1 cellular context compared by ENCODE assay signal in genomic region chr7:25125137-25125946, GRCh38.
TF ChIP-seq lines count a peak whose summit lies in the region.

Gene CYCS (minus strand): TSS chr7:25125260. CDS start chr7:25124119, 1,141 bp downstream.

TF ChIP-seq in K562, 482 proteins besides CTCF, POLR2A, EP300 and RAD21 (continued from another document and continues in another):
- TF ChIP-seq ZBTB26 (CRISPR knock-in tag; IDR thresholded peaks at IDR 0.05) (no peak), ZNF41 (CRISPR knock-in tag; conservative IDR thresholded peaks at IDR 0.05) (no peak), SMC3 (conservative IDR thresholded peaks at IDR 0.05; ENCODE audit: insufficient read depth, low read depth, low read length) (no peak), ZZZ3 (IDR thresholded peaks at IDR 0.05) (no peak), HSF4 (CRISPR knock-in tag; IDR thresholded peaks at IDR 0.05; ENCODE audit: borderline replicate concordance) (no peak), HBP1 (CRISPR knock-in tag; IDR thresholded peaks at IDR 0.05) (peak; percentile 84), PRPF4 (IDR thresholded peaks at IDR 0.05; ENCODE audit: insufficient read depth, low read depth, low read length, poor library complexity, severe bottlenecking) (peak; percentile 93), CXXC5 (CRISPR knock-in tag; IDR thresholded peaks at IDR 0.05) (peak; percentile 100), ZNF398 (CRISPR knock-in tag; IDR thresholded peaks at IDR 0.05) (no peak), KLF6 (CRISPR knock-in tag; IDR thresholded peaks at IDR 0.05; ENCODE audit: borderline replicate concordance) (no peak), KDM4B (IDR thresholded peaks at IDR 0.05; ENCODE audit: borderline replicate concordance in 2 of 2, low read depth in 1 of 2) (peak in 1 of 2 experiments; percentile 65; a peak in 1 of 4 replicates), HNRNPUL1 (IDR thresholded peaks at IDR 0.05; ENCODE audit: low read length) (no peak), SMARCA5 (IDR thresholded peaks at IDR 0.05) (no peak), VEZF1 (CRISPR knock-in tag; IDR thresholded peaks at IDR 0.05) (peak; percentile 89), ESRRA (IDR thresholded peaks at IDR 0.05; ENCODE audit: borderline replicate concordance, low read depth) (peak; percentile 100), EGR1 (conservative IDR thresholded peaks at IDR 0.05) (peak; percentile 89), HMGXB4 (CRISPR knock-in tag; IDR thresholded peaks at IDR 0.05) (no peak; the same call in 1 of the 2 replicates), ZKSCAN8 (CRISPR knock-in tag; IDR thresholded peaks at IDR 0.05) (no peak), BRF1 (IDR thresholded peaks at IDR 0.05; ENCODE audit: borderline replicate concordance, extremely low read depth, insufficient read length) (no peak), ATF3 (IDR thresholded peaks at IDR 0.05) (peak; percentile 100), ATF3 (CRISPR knock-in tag; conservative IDR thresholded peaks at IDR 0.05) (peak; percentile 73; the same call in 1 of the 2 replicates), GTF2E2 (tag; IDR thresholded peaks at IDR 0.05) (peak; percentile 87; the same call in 1 of the 2 replicates), NR3C1 (CRISPR knock-in tag; IDR thresholded peaks at IDR 0.05) (no peak), ATF1 (CRISPR knock-in tag; IDR thresholded peaks at IDR 0.05) (peak; percentile 84), ATF1 (tag; IDR thresholded peaks at IDR 0.05) (peak; percentile 100), ATF2 (CRISPR knock-in tag; IDR thresholded peaks at IDR 0.05) (peak; percentile 99), GABPB2 (CRISPR knock-in tag; conservative IDR thresholded peaks at IDR 0.05) (0 out of 2 replicates have a peak, but pooled peaks have one; percentile 63), ZNF224 (CRISPR knock-in tag; IDR thresholded peaks at IDR 0.05) (no peak), SIN3A (IDR thresholded peaks at IDR 0.05; ENCODE audit: borderline replicate concordance in 2 of 2, control insufficient read depth in 1 of 2, low read depth in 2 of 2, low read length in 2 of 2) (peak in 1 of 2 experiments; percentile 94; a peak in 2 of 4 replicates), ZNF584 (CRISPR knock-in tag; IDR thresholded peaks at IDR 0.05; ENCODE audit: low read depth) (no peak), RNF2 (IDR thresholded peaks at IDR 0.05) (peak; percentile 82)
- TF ChIP-seq, protein P1, sequence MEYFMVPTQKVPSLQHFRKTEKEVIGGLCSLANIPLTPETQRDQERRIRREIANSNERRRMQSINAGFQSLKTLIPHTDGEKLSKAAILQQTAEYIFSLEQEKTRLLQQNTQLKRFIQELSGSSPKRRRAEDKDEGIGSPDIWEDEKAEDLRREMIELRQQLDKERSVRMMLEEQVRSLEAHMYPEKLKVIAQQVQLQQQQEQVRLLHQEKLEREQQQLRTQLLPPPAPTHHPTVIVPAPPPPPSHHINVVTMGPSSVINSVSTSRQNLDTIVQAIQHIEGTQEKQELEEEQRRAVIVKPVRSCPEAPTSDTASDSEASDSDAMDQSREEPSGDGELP (CRISPR knock-in tag; IDR thresholded peaks at IDR 0.05; ENCODE audit: borderline replicate concordance): peak; percentile 90
- TF ChIP-seq, protein P2, sequence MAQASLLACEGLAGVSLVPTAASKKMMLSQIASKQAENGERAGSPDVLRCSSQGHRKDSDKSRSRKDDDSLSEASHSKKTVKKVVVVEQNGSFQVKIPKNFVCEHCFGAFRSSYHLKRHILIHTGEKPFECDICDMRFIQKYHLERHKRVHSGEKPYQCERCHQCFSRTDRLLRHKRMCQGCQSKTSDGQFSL (CRISPR knock-in tag; IDR thresholded peaks at IDR 0.05): no peak
- TF ChIP-seq, protein P2 (tag; IDR thresholded peaks at IDR 0.05): no peak
- TF ChIP-seq, protein P3, sequence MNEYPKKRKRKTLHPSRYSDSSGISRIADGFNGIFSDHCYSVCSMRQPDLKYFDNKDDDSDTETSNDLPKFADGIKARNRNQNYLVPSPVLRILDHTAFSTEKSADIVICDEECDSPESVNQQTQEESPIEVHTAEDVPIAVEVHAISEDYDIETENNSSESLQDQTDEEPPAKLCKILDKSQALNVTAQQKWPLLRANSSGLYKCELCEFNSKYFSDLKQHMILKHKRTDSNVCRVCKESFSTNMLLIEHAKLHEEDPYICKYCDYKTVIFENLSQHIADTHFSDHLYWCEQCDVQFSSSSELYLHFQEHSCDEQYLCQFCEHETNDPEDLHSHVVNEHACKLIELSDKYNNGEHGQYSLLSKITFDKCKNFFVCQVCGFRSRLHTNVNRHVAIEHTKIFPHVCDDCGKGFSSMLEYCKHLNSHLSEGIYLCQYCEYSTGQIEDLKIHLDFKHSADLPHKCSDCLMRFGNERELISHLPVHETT (CRISPR knock-in tag; conservative IDR thresholded peaks at IDR 0.05 in 1 of 2, IDR thresholded peaks at IDR 0.05 in 1 of 2): peak in 1 of 2 experiments; percentile 82; a peak in 1 of 4 replicates
- TF ChIP-seq, protein P4, sequence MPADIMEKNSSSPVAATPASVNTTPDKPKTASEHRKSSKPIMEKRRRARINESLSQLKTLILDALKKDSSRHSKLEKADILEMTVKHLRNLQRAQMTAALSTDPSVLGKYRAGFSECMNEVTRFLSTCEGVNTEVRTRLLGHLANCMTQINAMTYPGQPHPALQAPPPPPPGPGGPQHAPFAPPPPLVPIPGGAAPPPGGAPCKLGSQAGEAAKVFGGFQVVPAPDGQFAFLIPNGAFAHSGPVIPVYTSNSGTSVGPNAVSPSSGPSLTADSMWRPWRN (IDR thresholded peaks at IDR 0.05; ENCODE audit: low read depth): 0 out of 2 replicates have a peak, but pooled peaks have one; percentile 41
- TF ChIP-seq, protein P5, sequence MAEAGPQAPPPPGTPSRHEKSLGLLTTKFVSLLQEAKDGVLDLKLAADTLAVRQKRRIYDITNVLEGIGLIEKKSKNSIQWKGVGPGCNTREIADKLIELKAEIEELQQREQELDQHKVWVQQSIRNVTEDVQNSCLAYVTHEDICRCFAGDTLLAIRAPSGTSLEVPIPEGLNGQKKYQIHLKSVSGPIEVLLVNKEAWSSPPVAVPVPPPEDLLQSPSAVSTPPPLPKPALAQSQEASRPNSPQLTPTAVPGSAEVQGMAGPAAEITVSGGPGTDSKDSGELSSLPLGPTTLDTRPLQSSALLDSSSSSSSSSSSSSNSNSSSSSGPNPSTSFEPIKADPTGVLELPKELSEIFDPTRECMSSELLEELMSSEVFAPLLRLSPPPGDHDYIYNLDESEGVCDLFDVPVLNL (CRISPR knock-in tag; IDR thresholded peaks at IDR 0.05; ENCODE audit: low read depth): peak; percentile 97
- TF ChIP-seq, protein P6, sequence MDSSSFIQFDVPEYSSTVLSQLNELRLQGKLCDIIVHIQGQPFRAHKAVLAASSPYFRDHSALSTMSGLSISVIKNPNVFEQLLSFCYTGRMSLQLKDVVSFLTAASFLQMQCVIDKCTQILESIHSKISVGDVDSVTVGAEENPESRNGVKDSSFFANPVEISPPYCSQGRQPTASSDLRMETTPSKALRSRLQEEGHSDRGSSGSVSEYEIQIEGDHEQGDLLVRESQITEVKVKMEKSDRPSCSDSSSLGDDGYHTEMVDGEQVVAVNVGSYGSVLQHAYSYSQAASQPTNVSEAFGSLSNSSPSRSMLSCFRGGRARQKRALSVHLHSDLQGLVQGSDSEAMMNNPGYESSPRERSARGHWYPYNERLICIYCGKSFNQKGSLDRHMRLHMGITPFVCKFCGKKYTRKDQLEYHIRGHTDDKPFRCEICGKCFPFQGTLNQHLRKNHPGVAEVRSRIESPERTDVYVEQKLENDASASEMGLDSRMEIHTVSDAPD (CRISPR knock-in tag; IDR thresholded peaks at IDR 0.05): no peak
